In the genomic region with DNA sequence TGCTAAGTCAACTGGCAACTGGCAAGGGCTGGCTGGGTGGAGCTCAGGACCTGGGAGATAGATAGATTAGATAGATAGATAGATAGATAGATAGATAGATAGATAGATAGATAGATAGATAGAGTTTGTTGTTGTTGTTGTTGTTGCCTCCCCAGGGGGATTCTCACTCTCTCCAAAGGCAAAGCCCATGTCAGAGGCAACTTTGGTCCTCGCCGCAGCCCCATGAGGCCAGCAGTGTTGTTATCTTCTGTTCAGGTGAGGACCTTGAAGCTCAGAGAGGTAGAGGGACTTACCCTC, we compare ENCODE assay signal across 23 cellular contexts. TPM values are rescaled to one million over a fixed set of nuclear protein-coding genes. Genes with fewer than 3 reads are reported as not detected.
"Had no signal": no experiment of that assay in that cellular context is flagged by ENCODE, and none has a peak within 500 bp of the region (broad histone marks: within the 10 kb centered on the region; RNA-seq: fewer than 3 reads in every experiment).

No MANE protein-coding gene starts in this region.

- H3K27me3 Mint-ChIP-seq: activated B cell treated with CpG ODN at 0.5 μM for 24 hours; activated CD4-positive, alpha-beta T cell treated with anti-CD3 and anti-CD28 coated beads, Interleukin-2, amount 10 ng/mL, durations not matched to agents 24 days and 14 days; activated CD8-positive, alpha-beta memory T cell treated with anti-CD3 and anti-CD28 coated beads, Interleukin-2, amount 10 ng/mL, durations not matched to agents 7 days and 5 days; activated naive CD4-positive, alpha-beta T cell treated with anti-CD3 and anti-CD28 coated beads, Interleukin-2, amount 50 U/mL, for 24 hours; activated T-cell treated with anti-CD3 and anti-CD28 coated beads, Interleukin-2, amount 50 U/mL, for 24 hours had no signal

- DNase-seq: activated B cell treated with CpG ODN at 0.5 μM for 24 hours; activated CD4-positive, alpha-beta T cell treated with anti-CD3 and anti-CD28 coated beads for 1 hour; activated CD4-positive, alpha-beta T cell treated with anti-CD3 and anti-CD28 coated beads, Interleukin-2, amount 10 ng/mL, durations not matched to agents 24 days and 14 days; activated CD4-positive, alpha-beta T cell treated with anti-CD3 and anti-CD28 coated beads, Interleukin-2, amount 50 U/mL, for 48 hours; activated CD8-positive, alpha-beta memory T cell treated with anti-CD3 and anti-CD28 coated beads, Interleukin-2, amount 10 ng/mL, durations not matched to agents 7 days and 5 days; activated effector memory CD4-positive, alpha-beta T cell treated with Interleukin-2 at 50 U/mL for 16 hours; activated naive CD4-positive, alpha-beta T cell; activated T-cell treated with anti-CD3 and anti-CD28 coated beads, Interleukin-2, amount 50 U/mL, for 24 hours; aorta; Kasumi-1; NCI-H1105 treated with DMSO at 0.1 percent for 48 hours; NCI-H1436 treated with DMSO at 0.1 percent for 48 hours; NCI-H187; NCI-H2081; NCI-H510A treated with DMSO at 0.1 percent for 48 hours; NCI-H69; Peyer's patch; SHP77 treated with DMSO at 0.1 percent for 48 hours had no signal

- H3K9me3 Mint-ChIP-seq: activated B cell treated with CpG ODN at 0.5 μM for 24 hours; activated CD4-positive, alpha-beta T cell treated with anti-CD3 and anti-CD28 coated beads, Interleukin-2, amount 10 ng/mL, durations not matched to agents 24 days and 14 days; activated naive CD4-positive, alpha-beta T cell treated with anti-CD3 and anti-CD28 coated beads, Interleukin-2, amount 50 U/mL, for 24 hours; activated T-cell treated with anti-CD3 and anti-CD28 coated beads, Interleukin-2, amount 50 U/mL, for 24 hours; activated T-helper 1 cell treated with anti-CD3 and anti-CD28 coated beads, Interleukin-12 subunit alpha, Interleukin-12 subunit beta, Interleukin-2, Interleukin-4 antibody, amounts not matched to agents 30 ng/mL and 10 ng/mL and 1 ng/mL, durations not matched to agents 14 hours and 24 hours and 36 hours; T-helper 1 cell treated with Interleukin-12 subunit alpha and Interleukin-12 subunit beta and Interleukin-4 antibody, amounts not matched to agents 30 μg/mL and 1 μg/mL, for 36 hours had no signal

- H3K36me3 Mint-ChIP-seq: activated CD8-positive, alpha-beta memory T cell treated with anti-CD3 and anti-CD28 coated beads, Interleukin-2, amount 10 ng/mL, durations not matched to agents 7 days and 5 days had no signal

- H3K9me3 ChIP-seq: breast epithelium, Peyer's patch had no signal

- H3K27me3 ChIP-seq: breast epithelium, Peyer's patch had no signal

- H3K4me1 ChIP-seq: breast epithelium had no signal

- H3K27ac Mint-ChIP-seq: activated B cell treated with CpG ODN at 0.5 μM for 24 hours; activated CD4-positive, alpha-beta T cell treated with anti-CD3 and anti-CD28 coated beads, Interleukin-2, amount 10 ng/mL, durations not matched to agents 24 days and 14 days; activated CD8-positive, alpha-beta memory T cell treated with anti-CD3 and anti-CD28 coated beads, Interleukin-2, amount 10 ng/mL, durations not matched to agents 7 days and 5 days; activated naive CD4-positive, alpha-beta T cell treated with anti-CD3 and anti-CD28 coated beads, Interleukin-2, amount 50 U/mL, for 24 hours; activated T-cell treated with anti-CD3 and anti-CD28 coated beads, Interleukin-2, amount 50 U/mL, for 24 hours; activated T-helper 1 cell treated with anti-CD3 and anti-CD28 coated beads, Interleukin-12 subunit alpha, Interleukin-12 subunit beta, Interleukin-2, Interleukin-4 antibody, amounts not matched to agents 30 ng/mL and 10 ng/mL and 1 ng/mL, durations not matched to agents 14 hours and 24 hours and 36 hours; T-helper 1 cell treated with Interleukin-12 subunit alpha and Interleukin-12 subunit beta and Interleukin-4 antibody, amounts not matched to agents 30 μg/mL and 1 μg/mL, for 36 hours had no signal

- H3K4me3 ChIP-seq: breast epithelium, Peyer's patch had no signal

- H3K4me3 Mint-ChIP-seq: activated B cell treated with CpG ODN at 0.5 μM for 24 hours; activated CD4-positive, alpha-beta T cell treated with anti-CD3 and anti-CD28 coated beads, Interleukin-2, amount 10 ng/mL, durations not matched to agents 24 days and 14 days; activated CD8-positive, alpha-beta memory T cell treated with anti-CD3 and anti-CD28 coated beads, Interleukin-2, amount 10 ng/mL, durations not matched to agents 7 days and 5 days; activated naive CD4-positive, alpha-beta T cell treated with anti-CD3 and anti-CD28 coated beads, Interleukin-2, amount 50 U/mL, for 24 hours; activated T-cell treated with anti-CD3 and anti-CD28 coated beads, Interleukin-2, amount 50 U/mL, for 24 hours; activated T-helper 1 cell treated with anti-CD3 and anti-CD28 coated beads, Interleukin-12 subunit alpha, Interleukin-12 subunit beta, Interleukin-2, Interleukin-4 antibody, amounts not matched to agents 30 ng/mL and 10 ng/mL and 1 ng/mL, durations not matched to agents 14 hours and 24 hours and 36 hours; T-helper 1 cell treated with Interleukin-12 subunit alpha and Interleukin-12 subunit beta and Interleukin-4 antibody, amounts not matched to agents 30 μg/mL and 1 μg/mL, for 36 hours had no signal

- H3K27ac ChIP-seq: breast epithelium, Peyer's patch had no signal

RNA-seq across cellular contexts. Expression of a gene that starts 7.4 kb away (rescaled TPM):
- total RNA-seq: SK-MEL-5 had no signal

RNA-seq across cellular contexts. Expression of a gene that starts 41.4 kb away (rescaled TPM):
- total RNA-seq: activated B cell treated with CpG ODN at 0.5 μM for 24 hours; activated CD8-positive, alpha-beta memory T cell treated with anti-CD3 and anti-CD28 coated beads, Interleukin-2, amount 10 ng/mL, durations not matched to agents 7 days and 5 days; aorta had no signal
- polyA plus RNA-seq: aorta had no signal
